Comparison of ENCODE assay signal across 13 cellular contexts in the genomic region with DNA sequence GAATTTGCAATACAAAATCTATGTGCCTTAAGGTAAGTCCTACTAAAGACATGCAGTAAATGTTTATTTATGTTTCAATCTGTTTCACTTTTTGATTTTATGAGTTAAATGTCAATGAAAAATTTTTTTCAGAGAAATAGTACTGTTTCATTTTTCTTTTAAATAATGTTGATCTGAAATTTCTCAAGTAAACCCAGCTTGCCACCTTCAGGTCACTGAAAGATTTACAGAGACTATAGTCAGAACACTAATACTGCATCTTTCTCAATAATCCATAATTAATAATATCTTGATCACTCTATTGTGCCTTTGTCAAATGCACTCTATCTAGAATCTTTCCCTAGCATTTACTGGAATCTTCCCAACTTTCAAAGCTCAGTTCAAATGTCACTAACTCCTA. TPM values are rescaled to one million over a fixed set of nuclear protein-coding genes. Genes with fewer than 3 reads are reported as not detected.
DNase-seq lines count a peak whose midpoint lies in the region; ATAC-seq, FAIRE-seq and TF ChIP-seq lines count a peak whose summit lies in the region.
"Had no signal": no experiment of that assay in that cellular context is flagged by ENCODE, and none has a peak within 500 bp of the region (broad histone marks: within the 10 kb centered on the region; RNA-seq: fewer than 3 reads in every experiment).

No MANE protein-coding gene starts in this region.

- H3K4me1 Mint-ChIP-seq in activated T-helper 2 cell treated with anti-CD3 and anti-CD28 coated beads, Interferon-gamma antibody, Interleukin-2, Interleukin-4, amounts not matched to agents 10 μg/mL and 5 μg/mL and 100 μg/mL, durations not matched to agents 14 hours and 24 hours and 36 hours (ENCODE audit: low read depth): no peaks in the 10 kb centered on the region

- TF ChIP-seq CTCF in left ventricle myocardium inferior (IDR thresholded peaks at IDR 0.05; ENCODE audit: borderline replicate concordance) (peak; percentile 29), fibroblast of the aortic adventitia (IDR thresholded peaks at IDR 0.05; ENCODE audit: insufficient read depth, low read length) (peak; percentile 48)

- ATAC-seq in left cardiac atrium: no peak
- ATAC-seq in GM18909 (IDR thresholded peaks at IDR 0.05; ENCODE audit: poor library complexity, unreplicated experiment): no peak

- H3K4me1 ChIP-seq in left ventricle myocardium inferior: no peaks in the 10 kb centered on the region

- no peak overlapping the region for H3K4me3 ChIP-seq in left ventricle myocardium inferior
- H3K4me3 ChIP-seq in fibroblast of the aortic adventitia (ENCODE audit: low read depth, low read length): no peak overlapping the region

- intact Hi-C loops in left ventricle myocardium inferior (cut with micrococcal nuclease): no loop called here
- intact Hi-C loops in left cardiac atrium (cut with DNase I): no loop called here
- intact Hi-C loops in activated T-helper 2 cell treated with anti-CD3 and anti-CD28 coated beads, Interferon-gamma antibody, Interleukin-2, Interleukin-4, amounts not matched to agents 10 μg/mL and 5 μg/mL and 100 μg/mL, durations not matched to agents 14 hours and 24 hours and 36 hours (cut with micrococcal nuclease): no loop called here

- FAIRE-seq in RCC 7860 (lab: Jason Lieb, UNC): peak; percentile 54

- DNase-seq in left ventricle myocardium inferior: no peak
- DNase-seq in left cardiac atrium: no peak
- DNase-seq in RCC 7860 (ENCODE audit: low spot score): no peak
- DNase-seq in fibroblast of the aortic adventitia (ENCODE audit: low read depth): peak; percentile 56
- no peak for DNase-seq in GM19238 (ENCODE audit: insufficient read length, low spot score)
- no peak for DNase-seq in NCI-H82 treated with DMSO at 0.1 percent for 48 hours (lab: John Stamatoyannopoulos, UW; ENCODE audit: unreplicated experiment)
- DNase-seq in activated T-helper 2 cell treated with anti-CD3 and anti-CD28 coated beads, Interferon-gamma antibody, Interleukin-2, Interleukin-4, amounts not matched to agents 10 μg/mL and 5 μg/mL and 100 μg/mL, durations not matched to agents 14 hours and 24 hours and 36 hours (ENCODE audit: low spot score): no peak
- DNase-seq: activated gamma-delta T cell treated with Interleukin-2 at 50 U/mL for 16 hours, H7, NCI-H524, substantia nigra had no signal

- no peak overlapping the region for H3K27ac ChIP-seq in left ventricle myocardium inferior (replicated peaks)

- no peaks in the 10 kb centered on the region for H3K27me3 ChIP-seq in left ventricle myocardium inferior (ENCODE audit: low read depth)

- H3K9me3 Mint-ChIP-seq in activated T-helper 2 cell treated with anti-CD3 and anti-CD28 coated beads, Interferon-gamma antibody, Interleukin-2, Interleukin-4, amounts not matched to agents 10 μg/mL and 5 μg/mL and 100 μg/mL, durations not matched to agents 14 hours and 24 hours and 36 hours: no peaks in the 10 kb centered on the region

- H3K9me3 ChIP-seq in left ventricle myocardium inferior (replicated peaks): no peaks in the 10 kb centered on the region

- no peak overlapping the region for H3K4me3 Mint-ChIP-seq in activated T-helper 2 cell treated with anti-CD3 and anti-CD28 coated beads, Interferon-gamma antibody, Interleukin-2, Interleukin-4, amounts not matched to agents 10 μg/mL and 5 μg/mL and 100 μg/mL, durations not matched to agents 14 hours and 24 hours and 36 hours (ENCODE audit: low read depth)
- H3K4me3 Mint-ChIP-seq: mesothelial cell of epicardium had no signal

- H3K36me3 ChIP-seq in left ventricle myocardium inferior: no peaks in the 10 kb centered on the region

- H3K27ac Mint-ChIP-seq in activated T-helper 2 cell treated with anti-CD3 and anti-CD28 coated beads, Interferon-gamma antibody, Interleukin-2, Interleukin-4, amounts not matched to agents 10 μg/mL and 5 μg/mL and 100 μg/mL, durations not matched to agents 14 hours and 24 hours and 36 hours: no peak overlapping the region
- H3K27ac Mint-ChIP-seq: mesothelial cell of epicardium had no signal

- peaks cover 13% of the 10 kb centered on the region for H3K27me3 Mint-ChIP-seq in activated T-helper 2 cell treated with anti-CD3 and anti-CD28 coated beads, Interferon-gamma antibody, Interleukin-2, Interleukin-4, amounts not matched to agents 10 μg/mL and 5 μg/mL and 100 μg/mL, durations not matched to agents 14 hours and 24 hours and 36 hours (ENCODE audit: low read depth)

- no peaks in the 10 kb centered on the region for H3K36me3 Mint-ChIP-seq in activated T-helper 2 cell treated with anti-CD3 and anti-CD28 coated beads, Interferon-gamma antibody, Interleukin-2, Interleukin-4, amounts not matched to agents 10 μg/mL and 5 μg/mL and 100 μg/mL, durations not matched to agents 14 hours and 24 hours and 36 hours (ENCODE audit: low read depth)
- H3K36me3 Mint-ChIP-seq: mesothelial cell of epicardium had no signal

RNA-seq across cellular contexts. Expression of a gene that starts 6.5 kb away (rescaled TPM):
- total RNA-seq in left ventricle myocardium inferior (17.0 TPM), left cardiac atrium (10 to 100 TPM; 15.0 to 16.5 TPM), fibroblast of the aortic adventitia (ENCODE audit: low replicate concordance) (57.2 and 68.5 TPM in 2 replicates)
- 16.7 and 18.2 TPM in 2 replicates for total RNA-seq in activated T-helper 2 cell treated with anti-CD3 and anti-CD28 coated beads, Interferon-gamma antibody, Interleukin-2, Interleukin-4, amounts not matched to agents 10 μg/mL and 5 μg/mL and 100 μg/mL, durations not matched to agents 14 hours and 24 hours and 36 hours
